ENCODE assay signal across 1 cellular context in genomic region chr2:225004531-225004930, GRCh38.
TF ChIP-seq lines count a peak whose summit lies in the region.

No MANE protein-coding gene starts in this region.

TF ChIP-seq in SK-N-SH, 30 proteins besides CTCF, POLR2A, EP300 and RAD21 (continued from another document):
- TF ChIP-seq, protein P1, sequence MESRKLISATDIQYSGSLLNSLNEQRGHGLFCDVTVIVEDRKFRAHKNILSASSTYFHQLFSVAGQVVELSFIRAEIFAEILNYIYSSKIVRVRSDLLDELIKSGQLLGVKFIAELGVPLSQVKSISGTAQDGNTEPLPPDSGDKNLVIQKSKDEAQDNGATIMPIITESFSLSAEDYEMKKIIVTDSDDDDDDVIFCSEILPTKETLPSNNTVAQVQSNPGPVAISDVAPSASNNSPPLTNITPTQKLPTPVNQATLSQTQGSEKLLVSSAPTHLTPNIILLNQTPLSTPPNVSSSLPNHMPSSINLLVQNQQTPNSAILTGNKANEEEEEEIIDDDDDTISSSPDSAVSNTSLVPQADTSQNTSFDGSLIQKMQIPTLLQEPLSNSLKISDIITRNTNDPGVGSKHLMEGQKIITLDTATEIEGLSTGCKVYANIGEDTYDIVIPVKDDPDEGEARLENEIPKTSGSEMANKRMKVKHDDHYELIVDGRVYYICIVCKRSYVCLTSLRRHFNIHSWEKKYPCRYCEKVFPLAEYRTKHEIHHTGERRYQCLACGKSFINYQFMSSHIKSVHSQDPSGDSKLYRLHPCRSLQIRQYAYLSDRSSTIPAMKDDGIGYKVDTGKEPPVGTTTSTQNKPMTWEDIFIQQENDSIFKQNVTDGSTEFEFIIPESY (IDR thresholded peaks at IDR 0.05; ENCODE audit: borderline replicate concordance, low read depth), result no peak
- no peak for TF ChIP-seq EZH2phosphoT487 (IDR thresholded peaks at IDR 0.05; ENCODE audit: borderline replicate concordance, low read depth)
